Comparison of ENCODE assay signal across 19 cellular contexts in the genomic region with DNA sequence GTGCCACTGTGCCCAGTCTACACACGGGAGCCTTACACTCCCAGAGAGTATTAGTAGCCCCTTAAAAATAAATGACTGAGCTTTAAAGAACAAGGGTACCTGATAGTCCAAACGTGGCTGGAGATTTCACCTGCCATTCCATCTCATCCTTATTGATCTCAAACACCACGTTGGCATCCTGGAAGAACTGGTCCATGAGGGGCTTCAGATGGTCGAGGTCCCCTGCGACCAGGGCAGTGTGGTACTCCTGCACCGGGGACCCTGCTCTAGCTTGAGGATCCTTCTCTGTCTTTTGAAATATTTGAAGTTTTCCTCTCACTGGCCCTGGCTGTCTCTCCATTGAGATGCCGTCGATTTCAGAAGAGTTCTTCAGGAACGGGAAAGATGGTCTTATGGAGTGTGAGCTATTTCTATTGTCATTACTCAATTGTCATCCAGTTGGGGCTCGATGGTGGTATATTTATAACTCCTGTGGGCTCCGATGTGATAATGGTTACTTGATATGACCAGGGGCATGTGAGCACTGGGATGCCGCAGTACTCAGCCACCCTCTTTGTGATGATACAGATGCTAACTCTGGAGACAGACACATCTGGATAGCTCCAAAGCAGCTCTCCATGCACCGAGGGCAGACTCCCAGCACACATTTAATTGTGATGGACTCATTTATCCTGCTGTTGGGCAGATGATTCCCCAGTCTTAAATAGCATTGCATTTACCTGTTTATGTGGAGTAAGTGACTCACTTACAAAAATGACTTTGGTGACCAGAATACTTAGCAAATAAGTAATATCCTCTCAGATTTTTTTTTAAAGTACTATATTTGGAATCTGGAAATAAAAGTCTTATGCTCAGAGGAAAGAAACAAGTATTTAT. TPM values are rescaled to one million over a fixed set of nuclear protein-coding genes. Genes with fewer than 3 reads are reported as not detected.
DNase-seq lines count a peak whose midpoint lies in the region; ATAC-seq, FAIRE-seq and TF ChIP-seq lines count a peak whose summit lies in the region.
"Had no signal": no experiment of that assay in that cellular context is flagged by ENCODE, and none has a peak within 500 bp of the region (broad histone marks: within the 10 kb centered on the region; RNA-seq: fewer than 3 reads in every experiment).

No MANE protein-coding gene starts in this region.

- H3K56ac ChIP-seq in IMR-90 (ENCODE audit: extremely low read depth, insufficient read depth, low read length) (no peak overlapping the region), H1 (replicated peaks; ENCODE audit: insufficient read length, low read depth, low read length) (no peak overlapping the region)

- FAIRE-seq in H1 (lab: Jason Lieb, UNC): no peak
- FAIRE-seq: GM12892 had no signal

- DNase-seq in IMR-90: no peak
- peak in 1 of 2 experiments; percentile 30 for DNase-seq in H1 (ENCODE audit: low read depth in 1 of 2, low spot score in 2 of 2)
- peak; percentile 78 for DNase-seq in myocyte (ENCODE audit: low read depth)
- peak; percentile 5 for DNase-seq in ureter (ENCODE audit: low spot score)
- DNase-seq in SIG-M5 (lab: John Stamatoyannopoulos, UW): no peak
- DNase-seq in Peyer's patch: no peak
- no peak for DNase-seq in activated T-helper 2 cell treated with anti-CD3 and anti-CD28 coated beads, Interferon-gamma antibody, Interleukin-2, Interleukin-4, amounts not matched to agents 10 μg/mL and 5 μg/mL and 100 μg/mL, durations not matched to agents 14 hours and 24 hours and 36 hours (ENCODE audit: low spot score)
- DNase-seq: DMS53, MV-4-11, NCI-H1417 treated with DMSO at 0.1 percent for 48 hours, NCI-H2029 treated with DMSO at 0.1 percent for 48 hours, NCI-H510A, NCI-H82, SJCRH30 had no signal

- intact Hi-C loops in IMR-90 (cut with micrococcal nuclease): no loop called here
- intact Hi-C loops in activated T-helper 2 cell treated with anti-CD3 and anti-CD28 coated beads, Interferon-gamma antibody, Interleukin-2, Interleukin-4, amounts not matched to agents 10 μg/mL and 5 μg/mL and 100 μg/mL, durations not matched to agents 14 hours and 24 hours and 36 hours (cut with micrococcal nuclease): no loop called here

- no peak for ATAC-seq in IMR-90 (ENCODE audit: low read depth)

- TF ChIP-seq EP300 in H1 (IDR thresholded peaks at IDR 0.05; ENCODE audit: borderline replicate concordance in 1 of 2, low read depth in 2 of 2, low read length in 2 of 2): no peak

- peak overlapping the region; percentile 33; the same call in 1 of the 2 replicates for H3K4ac ChIP-seq in IMR-90 (ENCODE audit: low read depth, low read length)
- no peak overlapping the region for H3K4ac ChIP-seq in H1 (replicated peaks; ENCODE audit: insufficient read length, low read depth, low read length)

- H3K4me2 ChIP-seq in IMR-90 (ENCODE audit: low read depth, low read length) (no peak overlapping the region), H1 (ENCODE audit: insufficient read depth in 1 of 2, low read depth in 2 of 2, low read length in 2 of 2) (0 out of 4 replicates have a peak overlapping the region, but pooled peaks of 1 of the 2 experiments have one; percentile 17)

- H4K20me1 ChIP-seq in IMR-90 (ENCODE audit: insufficient read depth, low read length): no peaks in the 10 kb centered on the region
- no peaks in the 10 kb centered on the region for H4K20me1 ChIP-seq in H1 (replicated peaks in 1 of 2; ENCODE audit: control insufficient read depth in 1 of 2, insufficient read depth in 2 of 2, low read length in 2 of 2)
- H4K20me1 ChIP-seq: BLaER1 treated with 17β-estradiol and CSF1 and Interleukin-3, amounts not matched to agents 10 nM and 100 nM had no signal

- H2AK9ac ChIP-seq in IMR-90 (replicated peaks; ENCODE audit: low read depth, low read length, poor library complexity): no peak overlapping the region

- H2BK20ac ChIP-seq in IMR-90 (ENCODE audit: low read depth, low read length): no peak overlapping the region
- H2BK20ac ChIP-seq in H1 (ENCODE audit: low read length): 0 out of 2 replicates have a peak overlapping the region, but pooled peaks have one; percentile 66

- H3K23ac ChIP-seq in IMR-90 (ENCODE audit: low read depth, low read length): no peak overlapping the region
- H3K23ac ChIP-seq in H1 (ENCODE audit: insufficient read length): no peak overlapping the region

- no peak overlapping the region for H2AK5ac ChIP-seq in IMR-90 (ENCODE audit: low read depth, low read length)
- peak overlapping the region; percentile 17; the same call in 1 of the 2 replicates for H2AK5ac ChIP-seq in H1 (ENCODE audit: low read depth, low read length)

- H3K9ac ChIP-seq in IMR-90 (ENCODE audit: low read depth, low read length) (no peak overlapping the region), H1 (replicated peaks in 1 of 4; ENCODE audit: extremely low read depth in 1 of 4, low read depth in 3 of 4, low read length in 3 of 4) (no peak overlapping the region)
- H3K9ac ChIP-seq: BLaER1 treated with 17β-estradiol and CSF1 and Interleukin-3, amounts not matched to agents 10 nM and 100 nM had no signal

- H4K91ac ChIP-seq in IMR-90 (ENCODE audit: insufficient read depth, low read depth, low read length) (0 out of 2 replicates have a peak overlapping the region, but pooled peaks have one; percentile 61), H1 (replicated peaks; ENCODE audit: insufficient read length, low read length) (peak overlapping the region; percentile 18)

- H3K4me3 ChIP-seq in IMR-90 (ENCODE audit: insufficient read depth, low read depth, low read length) (no peak overlapping the region), H1 (ENCODE audit: extremely low read depth in 1 of 4, insufficient read depth in 2 of 4, low read depth in 3 of 4, low read length in 4 of 4) (no peak overlapping the region), Peyer's patch (no peak overlapping the region)
- H3K4me3 ChIP-seq: BLaER1 treated with 17β-estradiol and CSF1 and Interleukin-3, amounts not matched to agents 10 nM and 100 nM; SJCRH30 had no signal

- H2BK15ac ChIP-seq in IMR-90 (ENCODE audit: low read depth, low read length) (no peak overlapping the region), H1 (ENCODE audit: low read length) (no peak overlapping the region)

- H4K5ac ChIP-seq in IMR-90 (ENCODE audit: low read depth, low read length) (no peak overlapping the region), H1 (ENCODE audit: insufficient read length, low read depth, low read length) (no peak overlapping the region)

- peak overlapping the region; percentile 58; the same call in 1 of the 2 replicates for H2BK120ac ChIP-seq in IMR-90 (ENCODE audit: low read depth, low read length)
- no peak overlapping the region for H2BK120ac ChIP-seq in H1 (replicated peaks; ENCODE audit: low read depth, low read length)

- H3K14ac ChIP-seq in IMR-90 (replicated peaks; ENCODE audit: low read depth, low read length): no peak overlapping the region
- no peak overlapping the region for H3K14ac ChIP-seq in H1 (ENCODE audit: insufficient read length)

- H3K9me3 Mint-ChIP-seq in activated T-helper 2 cell treated with anti-CD3 and anti-CD28 coated beads, Interferon-gamma antibody, Interleukin-2, Interleukin-4, amounts not matched to agents 10 μg/mL and 5 μg/mL and 100 μg/mL, durations not matched to agents 14 hours and 24 hours and 36 hours: no peaks in the 10 kb centered on the region

- dilution Hi-C loops in IMR-90 (cut with HindIII; ENCODE audit: low sequenced_read_pairs, unreplicated experiment): no loop called here

- no peak overlapping the region for H3K18ac ChIP-seq in IMR-90 (ENCODE audit: low read depth, low read length)
- H3K18ac ChIP-seq in H1 (ENCODE audit: extremely low read depth, low read length): no peak overlapping the region

- no peaks in the 10 kb centered on the region for H3K79me2 ChIP-seq in H1 (ENCODE audit: control insufficient read depth in 1 of 2, insufficient read depth in 2 of 2, low read length in 2 of 2)

- TF ChIP-seq POLR2A in IMR-90 (IDR thresholded peaks at IDR 0.05; ENCODE audit: low read depth, low read length) (no peak), H1 (IDR thresholded peaks at IDR 0.05; ENCODE audit: control extremely low read depth in 1 of 2, low read depth in 2 of 2, low read length in 2 of 2) (no peak), Peyer's patch (IDR thresholded peaks at IDR 0.05) (no peak)

- H3K27me3 Mint-ChIP-seq in activated T-helper 2 cell treated with anti-CD3 and anti-CD28 coated beads, Interferon-gamma antibody, Interleukin-2, Interleukin-4, amounts not matched to agents 10 μg/mL and 5 μg/mL and 100 μg/mL, durations not matched to agents 14 hours and 24 hours and 36 hours (ENCODE audit: low read depth): peaks cover 19% of the 10 kb centered on the region

- in situ Hi-C loops in IMR-90 (cut with MboI; ENCODE audit: low sequenced_read_pairs): no loop called here

- H3K4me1 ChIP-seq in IMR-90 (ENCODE audit: control insufficient read depth, insufficient read depth, low read length) (peaks cover 13% of the 10 kb centered on the region), H1 (replicated peaks in 1 of 4; ENCODE audit: control insufficient read depth in 3 of 4, insufficient read depth in 4 of 4, low read length in 3 of 4) (peaks cover 4 to 32% (median 15%) of the 10 kb centered on the region in 4 experiments), Peyer's patch (peaks cover 0 to 5% (median 0%) of the 10 kb centered on the region in 4 donors)

- CTCF ChIA-PET in IMR-90 (lab: Yijun Ruan, JAX): no interaction called here
- CTCF ChIA-PET in H1 (lab: Charles Lee; ENCODE audit: partially characterized antibody): interaction anchor here (0.6 to 1.9 kb wide), 4 partner anchors 11 to 1541 kb away, joined by 3 to 7 read pairs (median 4); no protein-coding TSS in a partner anchor

- H3K36me3 ChIP-seq in IMR-90 (ENCODE audit: control insufficient read depth, insufficient read depth, low read length) (no peaks in the 10 kb centered on the region), H1 (ENCODE audit: control insufficient read depth in 2 of 4, insufficient read depth in 4 of 4, low read length in 3 of 4) (no peaks in the 10 kb centered on the region), Peyer's patch (no peaks in the 10 kb centered on the region)
- H3K36me3 ChIP-seq: BLaER1 treated with 17β-estradiol and CSF1 and Interleukin-3, amounts not matched to agents 10 nM and 100 nM; SJCRH30 had no signal

- H4K8ac ChIP-seq in IMR-90 (ENCODE audit: low read depth in 2 of 2, low read length in 2 of 2): peak overlapping the region in 1 of 2 experiments; percentile 14; a peak in 1 of 4 replicates
- no peak overlapping the region for H4K8ac ChIP-seq in H1 (ENCODE audit: extremely low read depth, insufficient read depth, low read length)

- no peaks in the 10 kb centered on the region for H3K4me1 Mint-ChIP-seq in activated T-helper 2 cell treated with anti-CD3 and anti-CD28 coated beads, Interferon-gamma antibody, Interleukin-2, Interleukin-4, amounts not matched to agents 10 μg/mL and 5 μg/mL and 100 μg/mL, durations not matched to agents 14 hours and 24 hours and 36 hours (ENCODE audit: low read depth)
- H3K4me1 Mint-ChIP-seq: IgD-negative memory B cell had no signal

- H3K23me2 ChIP-seq in H1 (ENCODE audit: low read depth, low read length): peaks cover 9% of the 10 kb centered on the region

- H3K27me3 ChIP-seq in IMR-90 (ENCODE audit: control insufficient read depth, insufficient read depth, low read length) (peaks cover 22% of the 10 kb centered on the region), H1 (replicated peaks in 1 of 4; ENCODE audit: control insufficient read depth in 3 of 4, extremely low read depth in 1 of 4, insufficient read depth in 3 of 4, low read length in 3 of 4) (peaks cover 5 to 26% (median 22%) of the 10 kb centered on the region in 4 experiments), Peyer's patch (peaks cover 0 to 6% of the 10 kb centered on the region in 2 donors)
- H3K27me3 ChIP-seq: SJCRH30 had no signal

- H3K4me3 Mint-ChIP-seq in activated T-helper 2 cell treated with anti-CD3 and anti-CD28 coated beads, Interferon-gamma antibody, Interleukin-2, Interleukin-4, amounts not matched to agents 10 μg/mL and 5 μg/mL and 100 μg/mL, durations not matched to agents 14 hours and 24 hours and 36 hours (ENCODE audit: low read depth): no peak overlapping the region
- H3K4me3 Mint-ChIP-seq: IgD-negative memory B cell had no signal

- H2BK12ac ChIP-seq in H1 (ENCODE audit: low read depth, low read length): peak overlapping the region; percentile 43; the same call in 1 of the 2 replicates

- no peaks in the 10 kb centered on the region for H3K36me3 Mint-ChIP-seq in activated T-helper 2 cell treated with anti-CD3 and anti-CD28 coated beads, Interferon-gamma antibody, Interleukin-2, Interleukin-4, amounts not matched to agents 10 μg/mL and 5 μg/mL and 100 μg/mL, durations not matched to agents 14 hours and 24 hours and 36 hours (ENCODE audit: low read depth)

- no peaks in the 10 kb centered on the region; the same call in 1 of the 2 replicates for H3K9me3 ChIP-seq in IMR-90 (ENCODE audit: control insufficient read depth, insufficient read depth, low read length)
- H3K9me3 ChIP-seq in H1 (ENCODE audit: insufficient read depth in 2 of 2, low read depth in 1 of 2, low read length in 1 of 2): no peaks in the 10 kb centered on the region
- H3K9me3 ChIP-seq in Peyer's patch: no peaks in the 10 kb centered on the region
- H3K9me3 ChIP-seq: SJCRH30 had no signal

- H2BK5ac ChIP-seq in IMR-90 (ENCODE audit: low read depth, low read length, poor library complexity, severe bottlenecking) (no peak overlapping the region), H1 (ENCODE audit: low read depth, low read length) (0 out of 2 replicates have a peak overlapping the region, but pooled peaks have one; percentile 30)

- H2AFZ ChIP-seq in IMR-90 (replicated peaks; ENCODE audit: low read length, poor library complexity) (no peak overlapping the region), H1 (ENCODE audit: low read length) (no peak overlapping the region)

- H3K9me1 ChIP-seq in IMR-90 (ENCODE audit: insufficient read depth, low read length): no peaks in the 10 kb centered on the region

- 60% methylated on average over 3 of the region's 13 CpGs; no CpG with 5 or more reads in 1 of the 2 experiments for WGBS in IMR-90 (ENCODE audit: extremely low coverage in 2 of 2, insufficient read length in 1 of 2), 2 experiments
- 91% methylated on average over 13 of the region's 13 CpGs; no CpG with 5 or more reads in 1 of the 2 experiments for WGBS in H1 (ENCODE audit: extremely low coverage in 1 of 2, insufficient coverage in 1 of 2, insufficient read length in 1 of 2, insufficient replicate concordance in 2 of 2, low coverage in 1 of 2, low lambda C conversion rate in 2 of 2, missing lambda C conversion rate in 1 of 2), 2 experiments

- H3K27ac ChIP-seq in IMR-90 (ENCODE audit: insufficient read depth, low read length) (no peak overlapping the region), H1 (ENCODE audit: low read depth, low read length) (no peak overlapping the region), Peyer's patch (no peak overlapping the region)
- H3K27ac ChIP-seq: BLaER1 treated with 17β-estradiol and CSF1 and Interleukin-3, amounts not matched to agents 10 nM and 100 nM; SJCRH30 had no signal

- H3K79me1 ChIP-seq in IMR-90 (ENCODE audit: low read depth in 1 of 2, low read length in 2 of 2) (no peaks in the 10 kb centered on the region), H1 (ENCODE audit: low read depth, low read length) (no peaks in the 10 kb centered on the region)

- TF ChIP-seq RAD21 in IMR-90 (IDR thresholded peaks at IDR 0.05; ENCODE audit: low read length) (no peak), H1 (IDR thresholded peaks at IDR 0.05 in 1 of 2, conservative IDR thresholded peaks at IDR 0.05 in 1 of 2; ENCODE audit: low read depth in 2 of 2, low read length in 2 of 2) (no peak)

- no peak overlapping the region for H3K27ac Mint-ChIP-seq in activated T-helper 2 cell treated with anti-CD3 and anti-CD28 coated beads, Interferon-gamma antibody, Interleukin-2, Interleukin-4, amounts not matched to agents 10 μg/mL and 5 μg/mL and 100 μg/mL, durations not matched to agents 14 hours and 24 hours and 36 hours
- H3K27ac Mint-ChIP-seq: IgD-negative memory B cell had no signal

- TF ChIP-seq CTCF in IMR-90 (conservative IDR thresholded peaks at IDR 0.05; ENCODE audit: low read depth, low read length) (no peak), H1 (IDR thresholded peaks at IDR 0.05; ENCODE audit: control extremely low read depth in 1 of 3, insufficient read depth in 1 of 3, low read depth in 1 of 3, low read length in 3 of 3) (no peak), Peyer's patch (IDR thresholded peaks at IDR 0.05) (no peak)

- no TSS peak for BruUV-seq in IMR-90 (replicated peaks; lab: Mats Ljungman, UMichigan)

- POLR2A ChIA-PET in IMR-90 (lab: Charles Lee; ENCODE audit: unreplicated experiment) (no interaction called here), H1 (lab: Charles Lee; ENCODE audit: partially characterized antibody) (interaction anchor here (0.9 kb wide), 1 partner anchor 12 kb away, joined by 3 read pairs; no protein-coding TSS in a partner anchor)

RNA-seq across cellular contexts. Expression of gene ASB18, which starts 22.8 kb away (rescaled TPM):
- not detected in 2 replicates for total RNA-seq in IMR-90 (2012; rRNA removed)
- not detected in 2 replicates for polyA plus RNA-seq in IMR-90 (2012; rRNA removed)
- not detected in 2 replicates for polyA plus RNA-seq in IMR-90 (2012; cell fraction: cytosol; rRNA removed)
- not detected in 2 replicates for polyA plus RNA-seq in IMR-90 (2012; cell fraction: nucleus; rRNA removed; ENCODE audit: low replicate concordance)
- total RNA-seq in H1 (2021; fragmentation: NEBNext Ultra II Directional; extraction: Animal tissue kit (Norgen Biotek cat#: 25700)): not detected in 2 replicates
- not detected in 2 replicates for polyA plus RNA-seq in H1 (2011; rRNA removed)
- not detected for polyA plus RNA-seq in H1 (2011; cell fraction: cytosol; rRNA removed)
- not detected for polyA plus RNA-seq in H1 (2011; cell fraction: nucleus; rRNA removed)
- not detected in 4 replicates for polyA plus RNA-seq in H1 (2012, experiment 1 of 2)
- polyA plus RNA-seq in H1 (2012, experiment 2 of 2): not detected
- not detected for polyA plus RNA-seq in H1 (2013, experiment 1 of 2)
- polyA plus RNA-seq in H1 (2013, experiment 2 of 2): not detected
- polyA minus RNA-seq in H1 (2011; rRNA and poly(A)+ RNA removed): not detected in 2 replicates
- not detected for polyA minus RNA-seq in H1 (2011; cell fraction: cytosol; rRNA and poly(A)+ RNA removed)
- not detected for polyA minus RNA-seq in H1 (2011; cell fraction: nucleus; rRNA and poly(A)+ RNA removed)
- total RNA-seq in myocyte: 0.24 and 0.31 TPM in 2 replicates
- polyA plus RNA-seq in myocyte (2012): 0.43 TPM
- not detected for total RNA-seq in ureter
- total RNA-seq in Peyer's patch: not detected
- total RNA-seq in activated T-helper 2 cell treated with anti-CD3 and anti-CD28 coated beads, Interferon-gamma antibody, Interleukin-2, Interleukin-4, amounts not matched to agents 10 μg/mL and 5 μg/mL and 100 μg/mL, durations not matched to agents 14 hours and 24 hours and 36 hours: not detected in 2 replicates
- total RNA-seq: HT-29 had no signal
- polyA plus RNA-seq: AG04450, IgD-negative memory B cell had no signal

Comparison
In these comparisons a context has a peak if more than half of its experiments do, and no peak if none do; other contexts are left out.
1. DNase-seq: peak in myocyte (single experiment) and ureter (single experiment); none in IMR-90 (single experiment), SIG-M5 (single experiment), Peyer's patch (0 of 3) and activated T-helper 2 cell treated with anti-CD3 and anti-CD28 coated beads, Interferon-gamma antibody, Interleukin-2, Interleukin-4, amounts not matched to agents 10 μg/mL and 5 μg/mL and 100 μg/mL, durations not matched to agents 14 hours and 24 hours and 36 hours (single experiment).